ENCODE assay signal across 16 cellular contexts in the genomic region with DNA sequence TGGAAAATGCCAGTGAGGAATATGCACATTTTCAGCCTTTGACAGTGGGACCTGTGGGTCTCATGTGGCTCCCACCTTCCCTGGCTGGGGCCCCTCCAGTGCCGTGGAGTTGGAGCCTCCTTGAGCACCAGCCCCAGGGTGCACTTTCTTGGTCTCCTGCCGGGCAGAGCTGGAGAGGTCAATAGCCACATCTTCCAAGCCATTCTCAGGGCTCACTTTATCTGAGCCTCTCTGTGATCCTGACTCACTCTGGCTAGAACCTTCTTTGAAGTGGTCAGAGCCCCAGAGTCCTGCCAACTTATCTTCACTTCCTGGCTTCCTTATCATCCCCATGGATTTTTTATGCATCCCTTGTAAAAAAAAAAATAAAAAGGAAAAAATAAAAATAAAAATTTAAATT. TPM values are rescaled to one million over a fixed set of nuclear protein-coding genes. Genes with fewer than 3 reads are reported as not detected.
"Had no signal": no experiment of that assay in that cellular context is flagged by ENCODE, and none has a peak within 500 bp of the region (broad histone marks: within the 10 kb centered on the region; RNA-seq: fewer than 3 reads in every experiment).

No MANE protein-coding gene starts in this region.

- H3K4me3 ChIP-seq: mucosa of descending colon, prostate gland, stomach, thoracic aorta, uterus had no signal

- H3K27ac ChIP-seq: breast epithelium, neutrophil, prostate gland, stomach, thoracic aorta, uterus had no signal

- H3K36me3 ChIP-seq: breast epithelium, neutrophil, prostate gland, stomach, thoracic aorta, uterus had no signal

- H3K9me3 ChIP-seq: breast epithelium, mucosa of descending colon, neutrophil, prostate gland, stomach, thoracic aorta, uterus had no signal

- DNase-seq: activated CD4-positive, CD25-positive, alpha-beta regulatory T cell treated with anti-CD3 and anti-CD28 coated beads, Interleukin-2, amount 50 U/mL, for 72 hours; activated CD8-positive, alpha-beta memory T cell treated with anti-CD3 and anti-CD28 coated beads, Interleukin-2, amount 50 U/mL, for 4 hours; activated naive CD8-positive, alpha-beta T cell treated with anti-CD3 and anti-CD28 coated beads, Interleukin-2, amount 10 ng/mL, durations not matched to agents 7 days and 5 days; aorta; naive thymus-derived CD8-positive, alpha-beta T cell; stimulated activated CD4-positive, alpha-beta T cell treated with anti-CD3 and anti-CD28 coated beads, Interleukin-4, amount 100 ng/mL, for 1 hour; stomach had no signal

- H3K4me1 ChIP-seq: breast epithelium, prostate gland had no signal

RNA-seq across cellular contexts. Expression of gene VSX1, which starts 5.7 kb away (rescaled TPM):
- total RNA-seq: activated naive CD8-positive, alpha-beta T cell treated with anti-CD3 and anti-CD28 coated beads, Interleukin-2, amount 10 ng/mL, durations not matched to agents 7 days and 5 days; aorta; chondrocyte; esophagus mucosa; fibroblast of villous mesenchyme; naive thymus-derived CD8-positive, alpha-beta T cell; prostate gland; stomach; thoracic aorta had no signal
